In the genomic region with DNA sequence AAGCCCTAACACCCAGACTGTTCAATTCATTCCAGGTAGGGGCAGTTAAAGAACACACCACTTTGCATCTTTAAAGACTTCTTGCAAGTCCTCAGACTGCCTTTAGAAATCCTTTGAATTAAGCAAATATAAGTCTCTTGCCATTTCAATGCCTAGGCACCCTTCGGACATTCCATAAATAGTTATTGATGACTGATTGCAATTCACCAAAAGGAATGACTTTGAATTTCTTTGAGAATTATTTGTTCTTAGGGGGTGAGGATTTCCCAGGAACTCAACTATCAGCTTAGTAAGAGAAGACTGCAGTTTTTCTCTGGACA, we compare ENCODE assay signal across 1 cellular context.
TF ChIP-seq lines count a peak whose summit lies in the region.

No MANE protein-coding gene starts in this region.

TF ChIP-seq in IMR-90, 13 proteins besides CTCF, POLR2A, EP300 and RAD21 (continued from another document):
- no peak for TF ChIP-seq MAZ (IDR thresholded peaks at IDR 0.05; ENCODE audit: borderline replicate concordance, low read depth, low read length)
- TF ChIP-seq, protein P1, sequence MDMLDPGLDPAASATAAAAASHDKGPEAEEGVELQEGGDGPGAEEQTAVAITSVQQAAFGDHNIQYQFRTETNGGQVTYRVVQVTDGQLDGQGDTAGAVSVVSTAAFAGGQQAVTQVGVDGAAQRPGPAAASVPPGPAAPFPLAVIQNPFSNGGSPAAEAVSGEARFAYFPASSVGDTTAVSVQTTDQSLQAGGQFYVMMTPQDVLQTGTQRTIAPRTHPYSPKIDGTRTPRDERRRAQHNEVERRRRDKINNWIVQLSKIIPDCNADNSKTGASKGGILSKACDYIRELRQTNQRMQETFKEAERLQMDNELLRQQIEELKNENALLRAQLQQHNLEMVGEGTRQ (IDR thresholded peaks at IDR 0.05; ENCODE audit: low read depth, low read length), result no peak
- no peak for TF ChIP-seq MAFK (IDR thresholded peaks at IDR 0.05; ENCODE audit: low read depth, low read length)
- no peak for TF ChIP-seq CHD1 (IDR thresholded peaks at IDR 0.05; ENCODE audit: low read depth, low read length)
- no peak for TF ChIP-seq RCOR1 (IDR thresholded peaks at IDR 0.05; ENCODE audit: insufficient replicate concordance, low read length)
